21 cellular contexts compared by ENCODE assay signal in the genomic region with DNA sequence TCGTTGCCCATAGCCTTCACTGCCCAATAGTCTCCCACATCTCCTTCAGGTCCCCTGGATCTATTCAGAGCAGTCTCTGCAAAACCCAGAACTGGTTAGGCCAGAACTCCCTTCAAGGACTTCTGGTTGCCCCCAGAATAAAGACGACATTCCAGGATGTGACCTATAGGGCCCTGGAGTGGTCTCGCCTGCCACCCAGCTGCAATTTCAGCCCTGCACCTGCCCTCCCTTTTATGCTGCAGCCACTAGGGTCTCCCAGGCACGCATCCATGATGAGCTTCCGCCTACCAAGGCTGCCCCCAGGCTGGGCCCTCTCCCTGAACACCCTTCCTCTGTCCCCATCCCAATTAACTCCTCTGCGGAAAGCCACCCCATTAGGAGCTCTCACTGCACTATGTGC. TPM values are rescaled to one million over a fixed set of nuclear protein-coding genes. Genes with fewer than 3 reads are reported as not detected.
"Had no signal": no experiment of that assay in that cellular context is flagged by ENCODE, and none has a peak within 500 bp of the region (broad histone marks: within the 10 kb centered on the region; RNA-seq: fewer than 3 reads in every experiment).

No MANE protein-coding gene starts in this region.

- H3K27ac Mint-ChIP-seq: activated CD8-positive, alpha-beta T cell treated with anti-CD3 and anti-CD28 coated beads, Interleukin-2, amount 10 ng/mL, durations not matched to agents 7 days and 5 days; activated naive CD8-positive, alpha-beta T cell; activated T-helper 17 cell treated with anti-CD3 and anti-CD28 coated beads, Interleukin-2, amount 50 U/mL, for 72 hours; immature natural killer cell; nephron; T-helper 2 cell treated with Interferon-gamma antibody and Interleukin-4, amounts not matched to agents 5 μg/mL and 100 μg/mL, for 36 hours had no signal

- H3K27ac ChIP-seq: brain microvascular endothelial cell, dorsolateral prefrontal cortex, esophagus muscularis mucosa, pancreas, skin epidermis, uterus had no signal

- H3K9me3 ChIP-seq: esophagus muscularis mucosa, pancreas, uterus had no signal

- H3K36me3 ChIP-seq: brain microvascular endothelial cell, esophagus muscularis mucosa, pancreas, uterus had no signal

- FAIRE-seq: pancreas had no signal

- H3K4me3 Mint-ChIP-seq: activated CD8-positive, alpha-beta T cell treated with anti-CD3 and anti-CD28 coated beads, Interleukin-2, amount 10 ng/mL, durations not matched to agents 7 days and 5 days; activated naive CD8-positive, alpha-beta T cell; activated T-helper 17 cell treated with anti-CD3 and anti-CD28 coated beads, Interleukin-2, amount 50 U/mL, for 72 hours; immature natural killer cell; nephron; T-helper 2 cell treated with Interferon-gamma antibody and Interleukin-4, amounts not matched to agents 5 μg/mL and 100 μg/mL, for 36 hours had no signal

- H3K9me3 Mint-ChIP-seq: activated T-helper 17 cell treated with anti-CD3 and anti-CD28 coated beads, Interleukin-2, amount 50 U/mL, for 72 hours; immature natural killer cell; T-helper 2 cell treated with Interferon-gamma antibody and Interleukin-4, amounts not matched to agents 5 μg/mL and 100 μg/mL, for 36 hours had no signal

- DNase-seq: activated CD8-positive, alpha-beta T cell treated with anti-CD3 and anti-CD28 coated beads, Interleukin-2, amount 10 ng/mL, durations not matched to agents 7 days and 5 days; amygdala; brain microvascular endothelial cell; dorsolateral prefrontal cortex; hypothalamus; immature natural killer cell; left colon; mammary epithelial cell; pancreas; SW 1271; uterus had no signal

- H3K36me3 Mint-ChIP-seq: activated naive CD8-positive, alpha-beta T cell had no signal

- H3K27me3 ChIP-seq: uterus had no signal

- ATAC-seq: activated CD8-positive, alpha-beta T cell treated with anti-CD3 and anti-CD28 coated beads, Interleukin-2, amount 10 ng/mL, durations not matched to agents 7 days and 5 days; activated T-helper 17 cell treated with anti-CD3 and anti-CD28 coated beads, Interleukin-2, amount 50 U/mL, for 72 hours; left colon; pancreas had no signal

- H3K4me1 ChIP-seq: pancreas, uterus had no signal

- H3K4me3 ChIP-seq: dorsolateral prefrontal cortex, esophagus muscularis mucosa, pancreas, skin epidermis, uterus had no signal

RNA-seq across cellular contexts. Expression of a gene that starts 7.2 kb away (rescaled TPM):
- total RNA-seq: activated CD8-positive, alpha-beta T cell treated with anti-CD3 and anti-CD28 coated beads, Interleukin-2, amount 10 ng/mL, durations not matched to agents 7 days and 5 days; fibroblast of villous mesenchyme; mammary epithelial cell; renal cortical epithelial cell had no signal
- polyA plus RNA-seq: immature natural killer cell, mammary epithelial cell had no signal

RNA-seq across cellular contexts. Expression of a gene that starts 21.6 kb away (rescaled TPM):
- total RNA-seq: activated CD8-positive, alpha-beta T cell treated with anti-CD3 and anti-CD28 coated beads, Interleukin-2, amount 10 ng/mL, durations not matched to agents 7 days and 5 days; activated T-helper 17 cell treated with anti-CD3 and anti-CD28 coated beads, Interleukin-2, amount 50 U/mL, for 72 hours; dorsolateral prefrontal cortex; esophagus muscularis mucosa; fibroblast of villous mesenchyme; left colon; mammary epithelial cell; mucosa of gallbladder; pancreas; renal cortical epithelial cell; uterus had no signal
- polyA plus RNA-seq: immature natural killer cell, mammary epithelial cell, pancreas, thymus had no signal

RNA-seq across cellular contexts. Expression of a gene that starts 36.6 kb away (rescaled TPM):
- total RNA-seq: activated CD8-positive, alpha-beta T cell treated with anti-CD3 and anti-CD28 coated beads, Interleukin-2, amount 10 ng/mL, durations not matched to agents 7 days and 5 days; activated T-helper 17 cell treated with anti-CD3 and anti-CD28 coated beads, Interleukin-2, amount 50 U/mL, for 72 hours; esophagus muscularis mucosa; fibroblast of villous mesenchyme; left colon; mammary epithelial cell; mucosa of gallbladder; pancreas; renal cortical epithelial cell had no signal
- polyA plus RNA-seq: immature natural killer cell, mammary epithelial cell, pancreas, thymus had no signal

RNA-seq across cellular contexts. Expression of a gene that starts 51.8 kb away (rescaled TPM):
- total RNA-seq: activated CD8-positive, alpha-beta T cell treated with anti-CD3 and anti-CD28 coated beads, Interleukin-2, amount 10 ng/mL, durations not matched to agents 7 days and 5 days; activated T-helper 17 cell treated with anti-CD3 and anti-CD28 coated beads, Interleukin-2, amount 50 U/mL, for 72 hours; dorsolateral prefrontal cortex; esophagus muscularis mucosa; fibroblast of villous mesenchyme; left colon; mammary epithelial cell; mucosa of gallbladder; pancreas; renal cortical epithelial cell; uterus had no signal
- polyA plus RNA-seq: immature natural killer cell, mammary epithelial cell, pancreas, thymus had no signal
